ENCODE assay signal across 8 cellular contexts in the genomic region with DNA sequence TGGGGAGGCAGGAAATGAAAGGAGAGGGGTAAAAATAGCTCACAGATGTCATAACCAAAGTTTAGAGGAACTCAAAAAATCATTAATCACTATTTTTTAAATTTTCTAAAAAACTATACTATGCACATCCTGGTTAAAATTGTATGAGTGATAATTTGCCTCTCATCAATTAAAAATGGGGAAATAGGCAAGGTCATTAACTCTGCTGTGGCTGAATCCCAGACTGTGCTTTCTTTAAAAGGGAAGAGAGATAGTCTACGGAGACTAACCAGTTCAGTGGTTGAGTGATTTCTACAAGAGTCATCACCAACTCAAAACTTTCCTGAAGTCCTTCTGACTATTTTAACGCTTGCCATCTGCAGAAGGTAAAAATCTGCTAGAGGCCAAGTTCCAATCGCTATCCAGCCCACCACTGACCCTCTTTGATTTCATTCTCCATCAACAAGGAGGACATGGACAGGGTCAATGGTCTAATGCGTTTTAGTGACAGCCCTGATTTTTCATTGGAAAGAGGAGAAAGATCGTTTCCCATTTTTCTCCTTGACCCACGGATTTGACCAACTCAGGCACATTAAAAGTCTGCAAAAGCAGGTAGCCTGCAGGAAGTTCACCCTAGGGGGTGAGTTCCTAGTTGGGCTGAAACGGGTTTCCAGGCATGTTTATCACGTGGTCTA. TPM values are rescaled to one million over a fixed set of nuclear protein-coding genes. Genes with fewer than 3 reads are reported as not detected.
DNase-seq lines count a peak whose midpoint lies in the region; ATAC-seq and TF ChIP-seq lines count a peak whose summit lies in the region.

No MANE protein-coding gene starts in this region.

- no peaks in the 10 kb centered on the region for H3K27me3 Mint-ChIP-seq in T-helper 17 cell
- no peaks in the 10 kb centered on the region for H3K27me3 Mint-ChIP-seq in glutamatergic neuron (ENCODE audit: unreplicated experiment)

- no peaks in the 10 kb centered on the region; the same call in 1 of the 2 replicates for H4K20me1 ChIP-seq in BLaER1

- no peaks in the 10 kb centered on the region for H3K36me3 ChIP-seq in BLaER1

- DNase-seq in T-helper 17 cell: no peak
- DNase-seq in glutamatergic neuron: no peak
- DNase-seq in renal cortical epithelial cell (ENCODE audit: low read depth): peak; percentile 42
- no peak for DNase-seq in D341Med (ENCODE audit: low spot score)
- DNase-seq in NCI-H2081 treated with DMSO at 0.1 percent for 48 hours (lab: John Stamatoyannopoulos, UW): no peak

- H3K9ac ChIP-seq in BLaER1: peak overlapping the region; percentile 92

- peaks cover 5% of the 10 kb centered on the region for H3K36me3 Mint-ChIP-seq in T-helper 17 cell (ENCODE audit: low read depth)
- H3K36me3 Mint-ChIP-seq in glutamatergic neuron (ENCODE audit: unreplicated experiment): no peaks in the 10 kb centered on the region

- no peak for TF ChIP-seq CTCF in glutamatergic neuron (IDR thresholded peaks at IDR 0.05; ENCODE audit: partially characterized antibody, unreplicated experiment)

- H3K27ac ChIP-seq in BLaER1: peak overlapping the region; percentile 96

- peak overlapping the region; percentile 79 for H3K27ac Mint-ChIP-seq in T-helper 17 cell
- H3K27ac Mint-ChIP-seq in glutamatergic neuron (ENCODE audit: unreplicated experiment): no peak overlapping the region

- no peaks in the 10 kb centered on the region; the same call in 1 of the 2 replicates for H3K9me3 ChIP-seq in BLaER1
- H3K9me3 ChIP-seq in T-helper 17 cell (ENCODE audit: control insufficient read depth, low read length, poor library complexity, severe bottlenecking): no peaks in the 10 kb centered on the region

- peaks cover 3% of the 10 kb centered on the region for H3K9me3 Mint-ChIP-seq in glutamatergic neuron (ENCODE audit: unreplicated experiment)

- peak overlapping the region; percentile 89 for H3K4me2 ChIP-seq in BLaER1

- H3K27me3 ChIP-seq in BLaER1: 0 out of 2 replicates have a peak, but pooled peaks cover 6% of the 10 kb centered on the region

- peak; percentile 19 for ATAC-seq in GM19328 (IDR thresholded peaks at IDR 0.05; ENCODE audit: unreplicated experiment)
- ATAC-seq in HG03280 (IDR thresholded peaks at IDR 0.05; ENCODE audit: unreplicated experiment): peak; percentile 28
- no peak for ATAC-seq in T-helper 17 cell

- H3K4me1 Mint-ChIP-seq in T-helper 17 cell: peaks cover 34% of the 10 kb centered on the region
- H3K4me1 Mint-ChIP-seq in glutamatergic neuron (ENCODE audit: low read depth, unreplicated experiment): no peaks in the 10 kb centered on the region

- H3K4me3 ChIP-seq in BLaER1: peak overlapping the region; percentile 90

- H3K4me1 ChIP-seq in BLaER1: peaks cover 47% of the 10 kb centered on the region

- H3K4me3 Mint-ChIP-seq in T-helper 17 cell (peak overlapping the region; percentile 86), glutamatergic neuron (ENCODE audit: unreplicated experiment) (peak overlapping the region; percentile 75)

RNA-seq across cellular contexts. Expression of a gene that starts 0.8 kb away (rescaled TPM):
- 10 to 100 TPM; 43.8 to 48.1 TPM for total RNA-seq in T-helper 17 cell
- 4.3 TPM for total RNA-seq in glutamatergic neuron (ENCODE audit: unreplicated experiment)
- 94.1 and 111 TPM in 2 replicates for total RNA-seq in renal cortical epithelial cell
